In genomic region chr1:243483084-243483845, GRCh38 we compare ENCODE assay signal across 9 cellular contexts.
DNase-seq lines count a peak whose midpoint lies in the region; ATAC-seq and TF ChIP-seq lines count a peak whose summit lies in the region.
"Had no signal": no experiment of that assay in that cellular context is flagged by ENCODE, and none has a peak within 500 bp of the region (broad histone marks: within the 10 kb centered on the region; RNA-seq: fewer than 3 reads in every experiment).

No MANE protein-coding gene starts in this region.

- peaks cover 5% of the 10 kb centered on the region for H3K4me1 Mint-ChIP-seq in activated T-helper 17 cell treated with anti-CD3 and anti-CD28 coated beads, Interleukin-2, amount 50 U/mL, for 72 hours

- no peaks in the 10 kb centered on the region for H3K27me3 ChIP-seq in right atrium auricular region
- H3K27me3 ChIP-seq: adrenal gland had no signal

- DNase-seq in right atrium auricular region (ENCODE audit: low spot score), result no peak
- no peak for DNase-seq in skeletal muscle cell (ENCODE audit: low read depth)
- DNase-seq in medulla oblongata (ENCODE audit: extremely low spot score), result no peak
- DNase-seq in NCI-H510A treated with DMSO at 0.1 percent for 48 hours (lab: John Stamatoyannopoulos, UW), result no peak
- no peak for DNase-seq in HPDE6-E6E7 (ENCODE audit: extremely low spot score)

- no peaks in the 10 kb centered on the region for H3K9me3 Mint-ChIP-seq in activated T-helper 17 cell treated with anti-CD3 and anti-CD28 coated beads, Interleukin-2, amount 50 U/mL, for 72 hours

- no peak overlapping the region for H3K27ac ChIP-seq in right atrium auricular region

- peak in 1 of 2 donors; percentile 31 for TF ChIP-seq CTCF in right atrium auricular region (IDR thresholded peaks at IDR 0.05)

- peak overlapping the region; percentile 61 for H3K27ac Mint-ChIP-seq in activated T-helper 17 cell treated with anti-CD3 and anti-CD28 coated beads, Interleukin-2, amount 50 U/mL, for 72 hours

- no peaks in the 10 kb centered on the region for H3K9me3 ChIP-seq in right atrium auricular region
- H3K9me3 ChIP-seq: adrenal gland had no signal

- H3K36me3 ChIP-seq in right atrium auricular region, result no peaks in the 10 kb centered on the region
- H3K36me3 ChIP-seq: adrenal gland had no signal

- peak overlapping the region; percentile 17 to 45 for H3K4me3 ChIP-seq in right atrium auricular region
- peak overlapping the region; percentile 29 for H3K4me3 ChIP-seq in skeletal muscle cell (ENCODE audit: low read depth, low read length)

- H3K4me1 ChIP-seq in right atrium auricular region, result peaks cover 0 to 22% of the 10 kb centered on the region in 2 donors

- no peaks in the 10 kb centered on the region for H3K36me3 Mint-ChIP-seq in activated T-helper 17 cell treated with anti-CD3 and anti-CD28 coated beads, Interleukin-2, amount 50 U/mL, for 72 hours (ENCODE audit: low read depth)

- peak overlapping the region; percentile 69 for H3K4me3 Mint-ChIP-seq in activated T-helper 17 cell treated with anti-CD3 and anti-CD28 coated beads, Interleukin-2, amount 50 U/mL, for 72 hours

- ATAC-seq in GM19463 (IDR thresholded peaks at IDR 0.05; ENCODE audit: unreplicated experiment) (peak; percentile 40), GM21367 (IDR thresholded peaks at IDR 0.05; ENCODE audit: unreplicated experiment) (no peak)
- peak; percentile 26 for ATAC-seq in activated T-helper 17 cell treated with anti-CD3 and anti-CD28 coated beads, Interleukin-2, amount 50 U/mL, for 72 hours (replicated peaks)

- H3K27me3 Mint-ChIP-seq in activated T-helper 17 cell treated with anti-CD3 and anti-CD28 coated beads, Interleukin-2, amount 50 U/mL, for 72 hours, result no peaks in the 10 kb centered on the region
